9 cellular contexts compared by ENCODE assay signal in the genomic region with DNA sequence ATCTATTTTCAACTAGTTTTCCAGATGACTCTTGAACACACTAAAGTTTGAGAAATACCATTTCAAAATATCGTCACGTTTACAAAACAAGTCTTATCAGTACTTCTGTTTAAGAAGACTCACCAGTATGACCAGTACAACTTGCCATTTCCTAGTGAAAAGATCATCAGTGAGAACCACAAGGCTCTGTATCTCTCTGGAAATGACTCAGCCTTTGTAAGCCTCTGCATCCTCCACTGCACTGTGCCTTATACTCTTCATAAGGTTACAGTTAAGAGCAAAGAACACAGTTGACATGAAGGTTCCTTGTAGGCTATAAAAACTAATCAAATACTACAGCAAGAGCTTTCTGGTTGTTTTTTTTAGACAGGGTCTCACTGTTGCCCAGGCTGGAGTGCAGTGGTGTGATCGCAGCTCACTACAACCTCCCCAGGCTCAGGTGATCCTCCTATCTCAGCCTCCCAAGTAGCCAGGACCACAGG. TPM values are rescaled to one million over a fixed set of nuclear protein-coding genes. Genes with fewer than 3 reads are reported as not detected.
DNase-seq lines count a peak whose midpoint lies in the region; ATAC-seq, FAIRE-seq and TF ChIP-seq lines count a peak whose summit lies in the region.
"Had no signal": no experiment of that assay in that cellular context is flagged by ENCODE, and none has a peak within 500 bp of the region (broad histone marks: within the 10 kb centered on the region; RNA-seq: fewer than 3 reads in every experiment).

No MANE protein-coding gene starts in this region.

- H3K27me3 Mint-ChIP-seq in activated naive CD8-positive, alpha-beta T cell treated with anti-CD3 and anti-CD28 coated beads, Interleukin-2, amount 50 U/mL, for 24 hours, result no peaks in the 10 kb centered on the region
- H3K27me3 Mint-ChIP-seq in Caco-2 (ENCODE audit: insufficient read depth, unreplicated experiment), result no peaks in the 10 kb centered on the region
- H3K27me3 Mint-ChIP-seq in immature natural killer cell (ENCODE audit: low read depth in 3 of 3), result no peaks in the 10 kb centered on the region

- H3K27ac ChIP-seq in upper lobe of right lung, result peak overlapping the region; percentile 1

- FAIRE-seq in GM19239 (lab: Jason Lieb, UNC), result peak; percentile 94
- FAIRE-seq: H1 had no signal

- DNase-seq in AG10803 (ENCODE audit: low read depth), result peak; percentile 68
- DNase-seq in GM19239 (ENCODE audit: insufficient read length, low spot score), result no peak
- DNase-seq in activated naive CD8-positive, alpha-beta T cell treated with anti-CD3 and anti-CD28 coated beads, Interleukin-2, amount 50 U/mL, for 24 hours, result no peak
- no peak for DNase-seq in upper lobe of right lung
- no peak for DNase-seq in Caco-2
- DNase-seq in immature natural killer cell, result no peak
- no peak for DNase-seq in pons (ENCODE audit: low spot score)

- CTCF ChIA-PET in Caco-2 (lab: Charles Lee), result no interaction called here

- no peak overlapping the region for H3K4me3 Mint-ChIP-seq in activated naive CD8-positive, alpha-beta T cell treated with anti-CD3 and anti-CD28 coated beads, Interleukin-2, amount 50 U/mL, for 24 hours
- H3K4me3 Mint-ChIP-seq in Caco-2 (ENCODE audit: unreplicated experiment), result no peak overlapping the region
- H3K4me3 Mint-ChIP-seq in immature natural killer cell, result no peak overlapping the region

- H3K36me3 ChIP-seq in upper lobe of right lung (peaks cover 38% of the 10 kb centered on the region), Caco-2 (ENCODE audit: control insufficient read depth, insufficient read depth, low read length) (no peaks in the 10 kb centered on the region)

- H3K4me3 ChIP-seq in AG10803 (ENCODE audit: low read length) (no peak overlapping the region), upper lobe of right lung (no peak overlapping the region), Caco-2 (ENCODE audit: low read depth, low read length) (no peak overlapping the region)

- H3K36me3 Mint-ChIP-seq in activated naive CD8-positive, alpha-beta T cell treated with anti-CD3 and anti-CD28 coated beads, Interleukin-2, amount 50 U/mL, for 24 hours (ENCODE audit: low read depth), result peaks cover 60% of the 10 kb centered on the region
- H3K36me3 Mint-ChIP-seq in Caco-2 (ENCODE audit: insufficient read depth, unreplicated experiment) (peaks cover 45% of the 10 kb centered on the region), immature natural killer cell (peaks cover 3 to 9% (median 4%) of the 10 kb centered on the region in 3 donors)

- intact Hi-C loops in upper lobe of right lung (cut with DNase I) (no loop called here), Caco-2 (cut with micrococcal nuclease; ENCODE audit: unreplicated experiment) (no loop called here)

- H3K4me1 ChIP-seq in upper lobe of right lung (peaks cover 4% of the 10 kb centered on the region), Caco-2 (no peaks in the 10 kb centered on the region)

- H3K9me3 ChIP-seq in upper lobe of right lung, result no peaks in the 10 kb centered on the region
- H3K9me3 ChIP-seq in Caco-2, result no peaks in the 10 kb centered on the region

- no peaks in the 10 kb centered on the region for H3K9me3 Mint-ChIP-seq in activated naive CD8-positive, alpha-beta T cell treated with anti-CD3 and anti-CD28 coated beads, Interleukin-2, amount 50 U/mL, for 24 hours
- no peaks in the 10 kb centered on the region for H3K9me3 Mint-ChIP-seq in Caco-2 (ENCODE audit: unreplicated experiment)
- H3K9me3 Mint-ChIP-seq in immature natural killer cell, result no peaks in the 10 kb centered on the region

- TF ChIP-seq CTCF in AG10803 (conservative IDR thresholded peaks at IDR 0.05; ENCODE audit: low read length), result no peak
- TF ChIP-seq CTCF in upper lobe of right lung (IDR thresholded peaks at IDR 0.05), result no peak
- TF ChIP-seq CTCF in Caco-2 (IDR thresholded peaks at IDR 0.05; ENCODE audit: insufficient read depth in 1 of 2, low read depth in 1 of 2, low read length in 1 of 2, severe bottlenecking in 1 of 2, unreplicated experiment in 1 of 2), result no peak

- peaks cover 26% of the 10 kb centered on the region for H3K4me1 Mint-ChIP-seq in activated naive CD8-positive, alpha-beta T cell treated with anti-CD3 and anti-CD28 coated beads, Interleukin-2, amount 50 U/mL, for 24 hours
- H3K4me1 Mint-ChIP-seq in Caco-2 (ENCODE audit: low read depth, unreplicated experiment), result peaks cover 6% of the 10 kb centered on the region
- H3K4me1 Mint-ChIP-seq in immature natural killer cell, result peaks cover 0 to 2% of the 10 kb centered on the region in 2 donors

- no peaks in the 10 kb centered on the region for H3K27me3 ChIP-seq in upper lobe of right lung
- H3K27me3 ChIP-seq in Caco-2 (replicated peaks; ENCODE audit: control insufficient read depth, insufficient read depth, low read length), result no peaks in the 10 kb centered on the region

- ATAC-seq in HG03159 (IDR thresholded peaks at IDR 0.05; ENCODE audit: unreplicated experiment) (peak; percentile 90), upper lobe of right lung (peak; percentile 64)
- peak; percentile 98 for ATAC-seq in activated naive CD8-positive, alpha-beta T cell treated with anti-CD3 and anti-CD28 coated beads, Interleukin-2, amount 50 U/mL, for 24 hours

- peak overlapping the region; percentile 61 for H3K27ac Mint-ChIP-seq in activated naive CD8-positive, alpha-beta T cell treated with anti-CD3 and anti-CD28 coated beads, Interleukin-2, amount 50 U/mL, for 24 hours
- H3K27ac Mint-ChIP-seq in Caco-2 (ENCODE audit: unreplicated experiment) (no peak overlapping the region), immature natural killer cell (no peak overlapping the region)

- POLR2A ChIA-PET in Caco-2 (lab: Charles Lee), result interaction anchor here (0.5 kb wide), 1 partner anchor 19 kb away, joined by 9 read pairs; no protein-coding TSS in a partner anchor

- BruUV-seq in Caco-2 (replicated peaks; lab: Mats Ljungman, UMichigan), result no TSS peak

RNA-seq across cellular contexts. Expression of a gene that starts 5.7 kb away (rescaled TPM):
- total RNA-seq in upper lobe of right lung, result 122 TPM
- total RNA-seq in Caco-2 (2022), result 102 and 117 TPM in 2 replicates
- 100 to 1,000 TPM in 2 of 3 donors, 10 to 100 TPM in 1; 75.0 to 118 (median 104) TPM for polyA plus RNA-seq in immature natural killer cell

RNA-seq across cellular contexts. Expression of a gene that starts 15.4 kb away (rescaled TPM):
- 58.4 TPM for total RNA-seq in upper lobe of right lung
- total RNA-seq in Caco-2 (2022), result 80.2 and 83.1 TPM in 2 replicates
- polyA plus RNA-seq in immature natural killer cell, result 100 to 1,000 TPM in 1 of 3 donors, 10 to 100 TPM in 2; 62.7 to 113 (median 76.1) TPM

RNA-seq across cellular contexts. Expression of a gene that starts 21.5 kb away (rescaled TPM):
- total RNA-seq in upper lobe of right lung, result 0.20 TPM
- total RNA-seq in Caco-2 (2022), result 0.28 TPM in 1 of 2 replicates, not detected in the other
- polyA plus RNA-seq in immature natural killer cell, result under 1 TPM in 1 of 3 donors, not detected in 2; 0.17 TPM
